ENCODE assay signal across 1 cellular context in the genomic region with DNA sequence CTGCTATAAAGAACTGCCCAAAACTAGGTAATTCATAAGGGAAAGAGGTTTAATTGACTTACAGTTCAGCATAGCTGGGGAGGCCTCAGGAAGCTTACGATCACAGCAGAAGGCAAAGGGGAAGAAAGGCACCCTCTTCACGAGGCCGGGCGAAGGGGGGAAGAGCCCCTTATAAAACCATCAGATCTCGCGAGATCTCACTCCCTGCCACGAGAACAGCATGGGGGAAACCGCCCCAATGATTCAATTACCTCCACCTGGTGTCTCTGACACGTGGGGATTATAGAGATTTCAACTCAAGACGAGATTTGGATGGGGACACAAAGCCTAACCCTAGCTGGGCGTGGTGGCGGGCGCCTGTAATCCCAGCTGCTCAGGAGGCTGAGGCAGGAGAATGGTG.
TF ChIP-seq lines count a peak whose summit lies in the region.

No MANE protein-coding gene starts in this region.

TF ChIP-seq in K562, 482 proteins besides CTCF, POLR2A, EP300 and RAD21 (continues in another document):
- TF ChIP-seq RCOR1 (IDR thresholded peaks at IDR 0.05; ENCODE audit: borderline replicate concordance in 1 of 2, low read depth in 2 of 2, low read length in 2 of 2): no peak
- TF ChIP-seq ZBTB7A (IDR thresholded peaks at IDR 0.05; ENCODE audit: borderline replicate concordance, control insufficient read depth, low read depth, low read length): no peak
- no peak for TF ChIP-seq WHSC1 (IDR thresholded peaks at IDR 0.05; ENCODE audit: low read length)
- TF ChIP-seq NCOA6 (IDR thresholded peaks at IDR 0.05): no peak
- TF ChIP-seq PPARD (CRISPR knock-in tag; IDR thresholded peaks at IDR 0.05): no peak
- TF ChIP-seq, protein P1, sequence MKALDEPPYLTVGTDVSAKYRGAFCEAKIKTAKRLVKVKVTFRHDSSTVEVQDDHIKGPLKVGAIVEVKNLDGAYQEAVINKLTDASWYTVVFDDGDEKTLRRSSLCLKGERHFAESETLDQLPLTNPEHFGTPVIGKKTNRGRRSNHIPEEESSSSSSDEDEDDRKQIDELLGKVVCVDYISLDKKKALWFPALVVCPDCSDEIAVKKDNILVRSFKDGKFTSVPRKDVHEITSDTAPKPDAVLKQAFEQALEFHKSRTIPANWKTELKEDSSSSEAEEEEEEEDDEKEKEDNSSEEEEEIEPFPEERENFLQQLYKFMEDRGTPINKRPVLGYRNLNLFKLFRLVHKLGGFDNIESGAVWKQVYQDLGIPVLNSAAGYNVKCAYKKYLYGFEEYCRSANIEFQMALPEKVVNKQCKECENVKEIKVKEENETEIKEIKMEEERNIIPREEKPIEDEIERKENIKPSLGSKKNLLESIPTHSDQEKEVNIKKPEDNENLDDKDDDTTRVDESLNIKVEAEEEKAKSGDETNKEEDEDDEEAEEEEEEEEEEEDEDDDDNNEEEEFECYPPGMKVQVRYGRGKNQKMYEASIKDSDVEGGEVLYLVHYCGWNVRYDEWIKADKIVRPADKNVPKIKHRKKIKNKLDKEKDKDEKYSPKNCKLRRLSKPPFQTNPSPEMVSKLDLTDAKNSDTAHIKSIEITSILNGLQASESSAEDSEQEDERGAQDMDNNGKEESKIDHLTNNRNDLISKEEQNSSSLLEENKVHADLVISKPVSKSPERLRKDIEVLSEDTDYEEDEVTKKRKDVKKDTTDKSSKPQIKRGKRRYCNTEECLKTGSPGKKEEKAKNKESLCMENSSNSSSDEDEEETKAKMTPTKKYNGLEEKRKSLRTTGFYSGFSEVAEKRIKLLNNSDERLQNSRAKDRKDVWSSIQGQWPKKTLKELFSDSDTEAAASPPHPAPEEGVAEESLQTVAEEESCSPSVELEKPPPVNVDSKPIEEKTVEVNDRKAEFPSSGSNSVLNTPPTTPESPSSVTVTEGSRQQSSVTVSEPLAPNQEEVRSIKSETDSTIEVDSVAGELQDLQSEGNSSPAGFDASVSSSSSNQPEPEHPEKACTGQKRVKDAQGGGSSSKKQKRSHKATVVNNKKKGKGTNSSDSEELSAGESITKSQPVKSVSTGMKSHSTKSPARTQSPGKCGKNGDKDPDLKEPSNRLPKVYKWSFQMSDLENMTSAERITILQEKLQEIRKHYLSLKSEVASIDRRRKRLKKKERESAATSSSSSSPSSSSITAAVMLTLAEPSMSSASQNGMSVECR (CRISPR knock-in tag; IDR thresholded peaks at IDR 0.05): no peak
- TF ChIP-seq ZNF239 (CRISPR knock-in tag; IDR thresholded peaks at IDR 0.05): no peak
- TF ChIP-seq, protein P2, sequence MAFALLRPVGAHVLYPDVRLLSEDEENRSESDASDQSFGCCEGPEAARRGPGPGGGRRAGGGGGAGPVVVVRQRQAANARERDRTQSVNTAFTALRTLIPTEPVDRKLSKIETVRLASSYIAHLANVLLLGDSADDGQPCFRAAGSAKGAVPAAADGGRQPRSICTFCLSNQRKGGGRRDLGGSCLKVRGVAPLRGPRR (CRISPR knock-in tag; IDR thresholded peaks at IDR 0.05): no peak
- TF ChIP-seq, protein P3, sequence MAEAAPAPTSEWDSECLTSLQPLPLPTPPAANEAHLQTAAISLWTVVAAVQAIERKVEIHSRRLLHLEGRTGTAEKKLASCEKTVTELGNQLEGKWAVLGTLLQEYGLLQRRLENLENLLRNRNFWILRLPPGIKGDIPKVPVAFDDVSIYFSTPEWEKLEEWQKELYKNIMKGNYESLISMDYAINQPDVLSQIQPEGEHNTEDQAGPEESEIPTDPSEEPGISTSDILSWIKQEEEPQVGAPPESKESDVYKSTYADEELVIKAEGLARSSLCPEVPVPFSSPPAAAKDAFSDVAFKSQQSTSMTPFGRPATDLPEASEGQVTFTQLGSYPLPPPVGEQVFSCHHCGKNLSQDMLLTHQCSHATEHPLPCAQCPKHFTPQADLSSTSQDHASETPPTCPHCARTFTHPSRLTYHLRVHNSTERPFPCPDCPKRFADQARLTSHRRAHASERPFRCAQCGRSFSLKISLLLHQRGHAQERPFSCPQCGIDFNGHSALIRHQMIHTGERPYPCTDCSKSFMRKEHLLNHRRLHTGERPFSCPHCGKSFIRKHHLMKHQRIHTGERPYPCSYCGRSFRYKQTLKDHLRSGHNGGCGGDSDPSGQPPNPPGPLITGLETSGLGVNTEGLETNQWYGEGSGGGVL (CRISPR knock-in tag; IDR thresholded peaks at IDR 0.05): no peak
- TF ChIP-seq, protein P4, sequence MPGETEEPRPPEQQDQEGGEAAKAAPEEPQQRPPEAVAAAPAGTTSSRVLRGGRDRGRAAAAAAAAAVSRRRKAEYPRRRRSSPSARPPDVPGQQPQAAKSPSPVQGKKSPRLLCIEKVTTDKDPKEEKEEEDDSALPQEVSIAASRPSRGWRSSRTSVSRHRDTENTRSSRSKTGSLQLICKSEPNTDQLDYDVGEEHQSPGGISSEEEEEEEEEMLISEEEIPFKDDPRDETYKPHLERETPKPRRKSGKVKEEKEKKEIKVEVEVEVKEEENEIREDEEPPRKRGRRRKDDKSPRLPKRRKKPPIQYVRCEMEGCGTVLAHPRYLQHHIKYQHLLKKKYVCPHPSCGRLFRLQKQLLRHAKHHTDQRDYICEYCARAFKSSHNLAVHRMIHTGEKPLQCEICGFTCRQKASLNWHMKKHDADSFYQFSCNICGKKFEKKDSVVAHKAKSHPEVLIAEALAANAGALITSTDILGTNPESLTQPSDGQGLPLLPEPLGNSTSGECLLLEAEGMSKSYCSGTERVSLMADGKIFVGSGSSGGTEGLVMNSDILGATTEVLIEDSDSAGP (CRISPR knock-in tag; IDR thresholded peaks at IDR 0.05): no peak
- no peak for TF ChIP-seq EWSR1 (IDR thresholded peaks at IDR 0.05; ENCODE audit: borderline replicate concordance, low read depth, partially characterized antibody)
- TF ChIP-seq BHLHE40 (IDR thresholded peaks at IDR 0.05; ENCODE audit: low read length): no peak
- TF ChIP-seq L3MBTL2 (IDR thresholded peaks at IDR 0.05): peak; percentile 39; the same call in 1 of the 2 replicates
- TF ChIP-seq MAFF (IDR thresholded peaks at IDR 0.05; ENCODE audit: low read length): peak; percentile 11; the same call in 1 of the 2 replicates
- TF ChIP-seq ZNF133 (CRISPR knock-in tag; IDR thresholded peaks at IDR 0.05): no peak
- TF ChIP-seq CHD2 (IDR thresholded peaks at IDR 0.05; ENCODE audit: low read depth, low read length): peak; percentile 94
- TF ChIP-seq RBM25 (IDR thresholded peaks at IDR 0.05; ENCODE audit: low read depth, low read length, severe bottlenecking): peak; percentile 39
- TF ChIP-seq BDP1 (IDR thresholded peaks at IDR 0.05; ENCODE audit: insufficient read depth, insufficient read length): no peak
- no peak for TF ChIP-seq NFE2L1 (tag; IDR thresholded peaks at IDR 0.05; ENCODE audit: borderline replicate concordance, low read depth)
- TF ChIP-seq, protein P5, sequence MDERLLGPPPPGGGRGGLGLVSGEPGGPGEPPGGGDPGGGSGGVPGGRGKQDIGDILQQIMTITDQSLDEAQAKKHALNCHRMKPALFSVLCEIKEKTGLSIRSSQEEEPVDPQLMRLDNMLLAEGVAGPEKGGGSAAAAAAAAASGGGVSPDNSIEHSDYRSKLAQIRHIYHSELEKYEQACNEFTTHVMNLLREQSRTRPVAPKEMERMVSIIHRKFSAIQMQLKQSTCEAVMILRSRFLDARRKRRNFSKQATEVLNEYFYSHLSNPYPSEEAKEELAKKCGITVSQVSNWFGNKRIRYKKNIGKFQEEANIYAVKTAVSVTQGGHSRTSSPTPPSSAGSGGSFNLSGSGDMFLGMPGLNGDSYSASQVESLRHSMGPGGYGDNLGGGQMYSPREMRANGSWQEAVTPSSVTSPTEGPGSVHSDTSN (CRISPR knock-in tag; IDR thresholded peaks at IDR 0.05; ENCODE audit: low read depth): no peak
- TF ChIP-seq, protein P5 (tag; conservative IDR thresholded peaks at IDR 0.05; ENCODE audit: low read depth): no peak
- TF ChIP-seq PRPF4 (IDR thresholded peaks at IDR 0.05; ENCODE audit: insufficient read depth, low read depth, low read length, poor library complexity, severe bottlenecking): no peak
- no peak for TF ChIP-seq FOXM1 (IDR thresholded peaks at IDR 0.05; ENCODE audit: low read depth)
- no peak for TF ChIP-seq FOXM1 (CRISPR knock-in tag; IDR thresholded peaks at IDR 0.05; ENCODE audit: low read depth)
- TF ChIP-seq TAF1 (IDR thresholded peaks at IDR 0.05; ENCODE audit: control insufficient read depth, extremely low read depth, insufficient read depth, low read length, severe bottlenecking): no peak
- TF ChIP-seq POU5F1 (IDR thresholded peaks at IDR 0.05; ENCODE audit: borderline replicate concordance, low read depth, low read length, partially characterized antibody): no peak
- TF ChIP-seq SRSF1 (IDR thresholded peaks at IDR 0.05; ENCODE audit: low read depth, low read length): no peak
- TF ChIP-seq FOS (IDR thresholded peaks at IDR 0.05; ENCODE audit: extremely low read depth, insufficient read length): no peak
- no peak for TF ChIP-seq HMGN3 (IDR thresholded peaks at IDR 0.05; ENCODE audit: borderline replicate concordance, extremely low read depth, insufficient read length, low read depth, low read length)
- no peak for TF ChIP-seq SRF (CRISPR knock-in tag; IDR thresholded peaks at IDR 0.05)
- TF ChIP-seq, protein P6, sequence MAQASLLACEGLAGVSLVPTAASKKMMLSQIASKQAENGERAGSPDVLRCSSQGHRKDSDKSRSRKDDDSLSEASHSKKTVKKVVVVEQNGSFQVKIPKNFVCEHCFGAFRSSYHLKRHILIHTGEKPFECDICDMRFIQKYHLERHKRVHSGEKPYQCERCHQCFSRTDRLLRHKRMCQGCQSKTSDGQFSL (CRISPR knock-in tag; IDR thresholded peaks at IDR 0.05): no peak
- TF ChIP-seq, protein P6 (tag; IDR thresholded peaks at IDR 0.05): no peak
